8 cellular contexts compared by ENCODE assay signal in genomic region chr11:31160504-31161422, GRCh38.
DNase-seq lines count a peak whose midpoint lies in the region; ATAC-seq and TF ChIP-seq lines count a peak whose summit lies in the region.

No MANE protein-coding gene starts in this region.

- no peaks in the 10 kb centered on the region for H3K4me1 ChIP-seq in CD8-positive, alpha-beta memory T cell (ENCODE audit: insufficient read depth, low read length)

- no peaks in the 10 kb centered on the region for H3K27me3 ChIP-seq in CD8-positive, alpha-beta memory T cell (ENCODE audit: insufficient read depth, low read length, poor library complexity, severe bottlenecking)

- no peak overlapping the region for H3K27ac ChIP-seq in CD8-positive, alpha-beta memory T cell (ENCODE audit: low read depth, low read length)

- ATAC-seq in HG03457 (IDR thresholded peaks at IDR 0.05; ENCODE audit: unreplicated experiment) (peak; percentile 61), HG03108 (IDR thresholded peaks at IDR 0.05; ENCODE audit: unreplicated experiment) (no peak), HG02970 (IDR thresholded peaks at IDR 0.05; ENCODE audit: low FRiP score, unreplicated experiment) (no peak)

- no peak overlapping the region for H3K4me3 Mint-ChIP-seq in CD8-positive, alpha-beta memory T cell

- H3K4me3 ChIP-seq in CD8-positive, alpha-beta memory T cell (ENCODE audit: low read length): no peak overlapping the region

- no peaks in the 10 kb centered on the region for H3K4me1 Mint-ChIP-seq in CD8-positive, alpha-beta memory T cell

- H3K36me3 ChIP-seq in CD8-positive, alpha-beta memory T cell (ENCODE audit: insufficient read depth, low read length): no peaks in the 10 kb centered on the region

- H3K36me3 Mint-ChIP-seq in CD8-positive, alpha-beta memory T cell: no peaks in the 10 kb centered on the region

- no peaks in the 10 kb centered on the region for H3K27me3 Mint-ChIP-seq in CD8-positive, alpha-beta memory T cell

- POLR2A ChIA-PET in CD8-positive, alpha-beta memory T cell (lab: Charles Lee): no interaction called here

- TF ChIP-seq CTCF in GM12872 (IDR thresholded peaks at IDR 0.05; ENCODE audit: insufficient read depth, low read depth, low read length): peak; percentile 43; the same call in 2 of the 3 replicates

- H3K9me3 ChIP-seq in CD8-positive, alpha-beta memory T cell (ENCODE audit: low read length): no peaks in the 10 kb centered on the region

- no peak overlapping the region for H3K27ac Mint-ChIP-seq in CD8-positive, alpha-beta memory T cell

- peaks cover 0 to 2% (median 0%) of the 10 kb centered on the region in 5 donors for H3K9me3 Mint-ChIP-seq in CD8-positive, alpha-beta memory T cell

- CTCF ChIA-PET in CD8-positive, alpha-beta memory T cell (lab: Charles Lee): no interaction called here

- DNase-seq in RKO (ENCODE audit: low spot score): peak; percentile 8
- DNase-seq in kidney tubule cell (ENCODE audit: low spot score): peak; percentile 14
- DNase-seq in NOMO-1 treated with dmso at 0.1 percent for 144 hours (lab: John Stamatoyannopoulos, UW; ENCODE audit: unreplicated experiment): no peak
- DNase-seq in CD8-positive, alpha-beta memory T cell: no peak

Comparison
In these comparisons a context has a peak if more than half of its experiments do, and no peak if none do; other contexts are left out.
1. DNase-seq: peak in RKO (single experiment) and kidney tubule cell (single experiment); none in NOMO-1 treated with dmso at 0.1 percent for 144 hours (single experiment) and CD8-positive, alpha-beta memory T cell (0 of 5).